26 cellular contexts compared by ENCODE assay signal in the genomic region with DNA sequence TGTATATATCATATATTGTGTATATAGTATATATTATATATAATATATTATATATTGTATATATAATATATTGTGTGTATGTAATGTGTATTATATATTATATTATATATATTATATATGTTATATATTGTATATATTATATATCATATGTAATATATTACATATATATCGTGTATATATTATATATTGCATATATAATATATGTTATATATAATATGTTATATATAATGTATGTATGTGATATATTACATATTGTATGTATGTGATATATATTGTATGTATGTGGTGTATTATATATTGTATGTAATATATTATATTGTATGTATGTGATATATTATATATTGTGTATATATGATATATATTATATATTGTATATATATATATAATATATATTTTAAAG. TPM values are rescaled to one million over a fixed set of nuclear protein-coding genes. Genes with fewer than 3 reads are reported as not detected.
"Had no signal": no experiment of that assay in that cellular context is flagged by ENCODE, and none has a peak within 500 bp of the region (broad histone marks: within the 10 kb centered on the region; RNA-seq: fewer than 3 reads in every experiment).

No MANE protein-coding gene starts in this region.

- DNase-seq: hippocampal formation; left colon; left lung; lower lobe of right lung; mammary epithelial cell; naive B cell; natural killer cell; nephron progenitor cell; occipital lobe; right lobe of liver; stimulated activated CD4-positive, alpha-beta T cell treated with anti-CD3 and anti-CD28 coated beads, Interleukin-12 subunit alpha, Interleukin-12 subunit beta, amount 100 ng/mL, for 4 hours; stimulated activated CD4-positive, alpha-beta T cell treated with anti-CD3 and anti-CD28 coated beads, Interleukin-15, amount 100 ng/mL, for 24 hours; stimulated activated CD4-positive, alpha-beta T cell treated with anti-CD3 and anti-CD28 coated beads, Interleukin-4, amount 100 ng/mL, for 24 hours; stimulated activated naive CD4-positive, alpha-beta T cell; tibial artery; uterus had no signal

- H3K27me3 ChIP-seq: left lung, neural progenitor cell, neutrophil, right atrium auricular region, right lobe of liver, suprapubic skin, tibial artery had no signal

- FAIRE-seq: keratinocyte had no signal

- H3K9me3 ChIP-seq: left lung, lower lobe of right lung, neutrophil, right atrium auricular region, right lobe of liver, suprapubic skin, thoracic aorta, tibial artery, uterus had no signal

- H3K27ac Mint-ChIP-seq: naive B cell; natural killer cell; nephron progenitor cell; neural progenitor cell; stimulated activated effector memory CD8-positive, alpha-beta T cell treated with anti-CD3 and anti-CD28 coated beads, Interleukin-12 subunit alpha, Interleukin-12 subunit beta, amount 100 ng/mL, for 72 hours; stimulated activated naive CD8-positive, alpha-beta T cell treated with anti-CD3 and anti-CD28 coated beads, Interleukin-15, Interleukin-2, amounts not matched to agents 100 ng/mL and 50 ng/mL, for 24 hours had no signal

- H3K4me1 Mint-ChIP-seq: natural killer cell; nephron progenitor cell; neural progenitor cell; stimulated activated effector memory CD8-positive, alpha-beta T cell treated with anti-CD3 and anti-CD28 coated beads, Interleukin-12 subunit alpha, Interleukin-12 subunit beta, amount 100 ng/mL, for 72 hours had no signal

- H3K4me3 Mint-ChIP-seq: naive B cell; natural killer cell; nephron progenitor cell; neural progenitor cell; stimulated activated effector memory CD8-positive, alpha-beta T cell treated with anti-CD3 and anti-CD28 coated beads, Interleukin-12 subunit alpha, Interleukin-12 subunit beta, amount 100 ng/mL, for 72 hours; stimulated activated naive CD8-positive, alpha-beta T cell treated with anti-CD3 and anti-CD28 coated beads, Interleukin-15, Interleukin-2, amounts not matched to agents 100 ng/mL and 50 ng/mL, for 24 hours had no signal

- H3K27me3 Mint-ChIP-seq: progenitor cell of endocrine pancreas; stimulated activated naive CD8-positive, alpha-beta T cell treated with anti-CD3 and anti-CD28 coated beads, Interleukin-15, Interleukin-2, amounts not matched to agents 100 ng/mL and 50 ng/mL, for 24 hours had no signal

- H3K4me1 ChIP-seq: left lung, lower lobe of right lung, neural progenitor cell, right atrium auricular region, right lobe of liver, suprapubic skin, tibial artery, uterus had no signal

- H3K4me3 ChIP-seq: left lung, lower lobe of right lung, neural progenitor cell, right atrium auricular region, right lobe of liver, suprapubic skin, thoracic aorta, tibial artery, uterus had no signal

- H3K27ac ChIP-seq: left lung, lower lobe of right lung, neural progenitor cell, neutrophil, right atrium auricular region, right lobe of liver, suprapubic skin, thoracic aorta, tibial artery, uterus had no signal

- H3K36me3 ChIP-seq: left lung, lower lobe of right lung, neural progenitor cell, neutrophil, right atrium auricular region, right lobe of liver, suprapubic skin, thoracic aorta, tibial artery, uterus had no signal

- H3K36me3 Mint-ChIP-seq: naive B cell; natural killer cell; stimulated activated effector memory CD8-positive, alpha-beta T cell treated with anti-CD3 and anti-CD28 coated beads, Interleukin-12 subunit alpha, Interleukin-12 subunit beta, amount 100 ng/mL, for 72 hours had no signal

- H3K9me3 Mint-ChIP-seq: natural killer cell; stimulated activated effector memory CD8-positive, alpha-beta T cell treated with anti-CD3 and anti-CD28 coated beads, Interleukin-12 subunit alpha, Interleukin-12 subunit beta, amount 100 ng/mL, for 72 hours; stimulated activated naive CD8-positive, alpha-beta T cell treated with anti-CD3 and anti-CD28 coated beads, Interleukin-15, Interleukin-2, amounts not matched to agents 100 ng/mL and 50 ng/mL, for 24 hours had no signal

RNA-seq across cellular contexts. Expression of a gene that starts 30.5 kb away (rescaled TPM):
- total RNA-seq: natural killer cell, pulmonary artery endothelial cell had no signal
